8 cellular contexts compared by ENCODE assay signal in the genomic region with DNA sequence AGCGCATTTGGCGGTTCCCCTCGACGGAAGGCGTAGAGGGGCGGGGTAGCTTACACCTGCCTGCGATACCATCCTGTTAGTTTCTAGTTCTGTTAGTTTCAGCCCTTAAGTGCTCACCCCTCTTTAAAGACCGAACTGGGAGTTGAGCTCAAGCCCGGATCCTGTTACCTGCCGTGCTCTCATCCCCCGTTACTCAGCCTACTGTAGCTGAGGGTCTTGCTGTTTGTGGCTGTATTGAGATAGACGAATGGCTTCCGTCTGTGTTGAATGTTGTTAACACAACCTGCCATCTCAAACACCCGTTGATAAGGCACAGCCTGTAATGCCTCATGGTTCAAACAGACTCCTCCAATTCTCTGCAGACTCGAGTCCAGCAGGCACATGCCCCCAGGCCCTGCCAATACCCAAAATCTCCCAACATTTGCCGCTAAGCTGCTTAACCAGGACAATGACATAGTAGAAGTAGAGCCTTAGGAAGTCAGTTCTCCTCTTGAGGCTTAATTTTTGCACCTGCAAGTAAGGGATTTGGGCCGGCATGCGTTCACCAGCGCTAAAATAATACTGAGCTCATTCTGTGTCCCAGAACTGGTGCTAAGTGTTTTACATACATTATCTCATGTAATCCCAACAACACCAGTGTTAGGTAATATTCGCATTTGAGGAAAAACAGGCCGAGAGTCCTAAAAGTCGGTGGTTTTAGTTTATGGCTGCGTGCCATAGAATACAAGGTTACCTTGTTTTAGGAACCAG. TPM values are rescaled to one million over a fixed set of nuclear protein-coding genes. Genes with fewer than 3 reads are reported as not detected.
DNase-seq lines count a peak whose midpoint lies in the region; ATAC-seq and TF ChIP-seq lines count a peak whose summit lies in the region.

No MANE protein-coding gene starts in this region.

- H3K9ac ChIP-seq in parathyroid adenoma, result peak overlapping the region; percentile 98

- H3K4me3 Mint-ChIP-seq in activated CD4-positive, alpha-beta memory T cell treated with anti-CD3 and anti-CD28 coated beads for 36 hours, result peak overlapping the region; percentile 99

- no peaks in the 10 kb centered on the region for H3K79me2 ChIP-seq in parathyroid adenoma

- DNase-seq in NCI-H128 (lab: John Stamatoyannopoulos, UW; ENCODE audit: unreplicated experiment), result peak; percentile 39
- no peak for DNase-seq in activated CD4-positive, alpha-beta memory T cell treated with anti-CD3 and anti-CD28 coated beads for 36 hours
- no peak for DNase-seq in cortex of kidney (lab: John Stamatoyannopoulos, UW)

- H3K27me3 Mint-ChIP-seq in activated CD4-positive, alpha-beta memory T cell treated with anti-CD3 and anti-CD28 coated beads for 36 hours, result no peaks in the 10 kb centered on the region

- peak overlapping the region; percentile 95 for H3K4me3 ChIP-seq in GM08714 (ENCODE audit: low read length)
- H3K4me3 ChIP-seq in gastroesophageal sphincter, result peak overlapping the region; percentile 53 to 83
- H3K4me3 ChIP-seq in parathyroid adenoma (ENCODE audit: low read depth, low read length), result peak overlapping the region; percentile 100

- H3K9me3 ChIP-seq in gastroesophageal sphincter (no peaks in the 10 kb centered on the region), parathyroid adenoma (ENCODE audit: control insufficient read depth, low read length) (no peaks in the 10 kb centered on the region)

- CTCF ChIA-PET in activated CD4-positive, alpha-beta memory T cell treated with anti-CD3 and anti-CD28 coated beads for 36 hours (lab: Charles Lee), result interaction anchor here (0.8 to 1.4 kb wide), 4 partner anchors 50 to 86 kb away, joined by 3 to 4 read pairs (median 4); no protein-coding TSS in a partner anchor

- peak overlapping the region; percentile 97 for H2AFZ ChIP-seq in parathyroid adenoma

- H3K36me3 Mint-ChIP-seq in activated CD4-positive, alpha-beta memory T cell treated with anti-CD3 and anti-CD28 coated beads for 36 hours, result peaks cover 39% of the 10 kb centered on the region

- H3K27ac ChIP-seq in 22Rv1 (peak overlapping the region; percentile 99), gastroesophageal sphincter (peak overlapping the region; percentile 96 to 100 (median 100)), parathyroid adenoma (peak overlapping the region; percentile 100)

- TF ChIP-seq POLR2A in gastroesophageal sphincter (IDR thresholded peaks at IDR 0.05), result no peak

- H3K9me3 Mint-ChIP-seq in activated CD4-positive, alpha-beta memory T cell treated with anti-CD3 and anti-CD28 coated beads for 36 hours, result no peaks in the 10 kb centered on the region

- H3K36me3 ChIP-seq in gastroesophageal sphincter (peaks cover 0 to 11% of the 10 kb centered on the region in 2 donors), parathyroid adenoma (ENCODE audit: control insufficient read depth, insufficient read depth, low read length) (no peaks in the 10 kb centered on the region)

- intact Hi-C loops in activated CD4-positive, alpha-beta memory T cell treated with anti-CD3 and anti-CD28 coated beads for 36 hours (cut with micrococcal nuclease), result loop anchor here (1.0 to 5.0 kb wide), 10 partner anchors 220 to 1910 kb away; partner anchors contain the start of genes CDC37L1, PLGRKT, PUM3 and SMARCA2

- 6 to 21% methylated on average over 7 to 21 of the region's 23 CpGs for WGBS in gastroesophageal sphincter (ENCODE audit: low coverage in 1 of 2), 2 donors

- POLR2A ChIA-PET in activated CD4-positive, alpha-beta memory T cell treated with anti-CD3 and anti-CD28 coated beads for 36 hours (lab: Charles Lee), result interaction anchor here (0.8 to 4.2 kb wide), 13 partner anchors 19 to 1509 kb away, joined by 3 to 41 read pairs (median 4); partner anchors contain the start of gene PUM3

- TF ChIP-seq CTCF in 22Rv1 (IDR thresholded peaks at IDR 0.05) (no peak), gastroesophageal sphincter (IDR thresholded peaks at IDR 0.05) (no peak), parathyroid adenoma (IDR thresholded peaks at IDR 0.05) (no peak)

- no peak for TF ChIP-seq EP300 in gastroesophageal sphincter (IDR thresholded peaks at IDR 0.05)

- H3K4me1 ChIP-seq in gastroesophageal sphincter (peaks cover 0 to 43% (median 4%) of the 10 kb centered on the region in 3 donors), parathyroid adenoma (no peaks in the 10 kb centered on the region)

- no peaks in the 10 kb centered on the region for H3K27me3 ChIP-seq in gastroesophageal sphincter
- no peaks in the 10 kb centered on the region for H3K27me3 ChIP-seq in parathyroid adenoma (ENCODE audit: control insufficient read depth, insufficient read depth, low read length)

- H3K27ac Mint-ChIP-seq in activated CD4-positive, alpha-beta memory T cell treated with anti-CD3 and anti-CD28 coated beads for 36 hours, result peak overlapping the region; percentile 99

- peaks cover 44% of the 10 kb centered on the region for H3K4me1 Mint-ChIP-seq in activated CD4-positive, alpha-beta memory T cell treated with anti-CD3 and anti-CD28 coated beads for 36 hours (ENCODE audit: low read depth)

- ATAC-seq in HG02678 (IDR thresholded peaks at IDR 0.05; ENCODE audit: unreplicated experiment) (peak; percentile 45), gastroesophageal sphincter (peak; percentile 8)

- peak overlapping the region; percentile 100 for H3K4me2 ChIP-seq in parathyroid adenoma (ENCODE audit: low read length)

RNA-seq across cellular contexts. Expression of gene RFX3, which starts 1.3 kb away (rescaled TPM):
- 10 to 100 TPM; 12.2 to 13.4 TPM for total RNA-seq in activated CD4-positive, alpha-beta memory T cell treated with anti-CD3 and anti-CD28 coated beads for 36 hours
- total RNA-seq in gastroesophageal sphincter, result 1 to 10 TPM; 5.6 to 9.0 (median 7.7) TPM
